ENCODE assay signal across 1 cellular context in genomic region chr3:188542196-188542595, GRCh38.
A peak's percentile ranks its signal among the peaks of the same experiment; 100 is the strongest.
TF ChIP-seq lines count a peak whose summit lies in the region.

No MANE protein-coding gene starts in this region.

TF ChIP-seq in HepG2, 621 proteins besides CTCF, POLR2A, EP300 and RAD21 (continued from another document and continues in another):
- TF ChIP-seq HMGXB3 (CRISPR knock-in tag; IDR thresholded peaks at IDR 0.05; ENCODE audit: borderline replicate concordance) (no peak), ZNF543 (CRISPR knock-in tag; IDR thresholded peaks at IDR 0.05) (no peak), ZUFSP (CRISPR knock-in tag; IDR thresholded peaks at IDR 0.05; ENCODE audit: borderline replicate concordance) (no peak), POGZ (CRISPR knock-in tag; IDR thresholded peaks at IDR 0.05) (peak; percentile 83), RBFOX2 (IDR thresholded peaks at IDR 0.05; ENCODE audit: low read depth, low read length) (no peak), CREBL2 (CRISPR knock-in tag; IDR thresholded peaks at IDR 0.05; ENCODE audit: borderline replicate concordance) (no peak), TBX2 (CRISPR knock-in tag; IDR thresholded peaks at IDR 0.05; ENCODE audit: borderline replicate concordance) (no peak), RBM22 (optimal IDR thresholded peaks at IDR 0.05; ENCODE audit: low read length) (no peak), ZNF724P (CRISPR knock-in tag; IDR thresholded peaks at IDR 0.05; ENCODE audit: borderline replicate concordance) (no peak), E2F2 (CRISPR knock-in tag; IDR thresholded peaks at IDR 0.05; ENCODE audit: borderline replicate concordance) (no peak), HOMEZ (CRISPR knock-in tag; IDR thresholded peaks at IDR 0.05; ENCODE audit: low read depth) (peak; percentile 98), ARHGAP35 (CRISPR knock-in tag; IDR thresholded peaks at IDR 0.05; ENCODE audit: borderline replicate concordance) (no peak), TCF7L2 (IDR thresholded peaks at IDR 0.05; ENCODE audit: low read depth, low read length) (no peak), SP2 (CRISPR knock-in tag; IDR thresholded peaks at IDR 0.05) (no peak), MIER3 (CRISPR knock-in tag; IDR thresholded peaks at IDR 0.05; ENCODE audit: borderline replicate concordance) (0 out of 2 replicates have a peak, but pooled peaks have one; percentile 19), PREB (CRISPR knock-in tag; IDR thresholded peaks at IDR 0.05) (no peak), NR2C2 (CRISPR knock-in tag; IDR thresholded peaks at IDR 0.05; ENCODE audit: borderline replicate concordance) (no peak), ZNF207 (IDR thresholded peaks at IDR 0.05; ENCODE audit: borderline replicate concordance) (no peak), ZBTB7A (CRISPR knock-in tag; IDR thresholded peaks at IDR 0.05) (no peak), KAT2B (IDR thresholded peaks at IDR 0.05; ENCODE audit: borderline replicate concordance, low read depth, low read length) (no peak), RELA (CRISPR knock-in tag; IDR thresholded peaks at IDR 0.05) (no peak), CBX5 (CRISPR knock-in tag; IDR thresholded peaks at IDR 0.05; ENCODE audit: borderline replicate concordance) (no peak), ZFP90 (CRISPR knock-in tag; IDR thresholded peaks at IDR 0.05; ENCODE audit: borderline replicate concordance) (no peak), ZEB1 (IDR thresholded peaks at IDR 0.05; ENCODE audit: insufficient replicate concordance, low read depth) (no peak), HNF4G (IDR thresholded peaks at IDR 0.05; ENCODE audit: borderline replicate concordance, low read depth, low read length) (no peak), HNF4G (CRISPR knock-in tag; IDR thresholded peaks at IDR 0.05; ENCODE audit: borderline replicate concordance, low read depth) (no peak), THRA (CRISPR knock-in tag; IDR thresholded peaks at IDR 0.05; ENCODE audit: borderline replicate concordance) (peak; percentile 53; the same call in 1 of the 2 replicates), TARDBP (CRISPR knock-in tag; IDR thresholded peaks at IDR 0.05) (no peak; the same call in 1 of the 2 replicates), ZNF12 (CRISPR knock-in tag; IDR thresholded peaks at IDR 0.05) (no peak), ZBTB39 (CRISPR knock-in tag; IDR thresholded peaks at IDR 0.05) (no peak), SNAPC5 (CRISPR knock-in tag; IDR thresholded peaks at IDR 0.05; ENCODE audit: borderline replicate concordance) (no peak), ZNF383 (CRISPR knock-in tag; IDR thresholded peaks at IDR 0.05; ENCODE audit: borderline replicate concordance) (no peak), ZSCAN22 (CRISPR knock-in tag; IDR thresholded peaks at IDR 0.05) (no peak), PBX2 (CRISPR knock-in tag; IDR thresholded peaks at IDR 0.05) (no peak), MYPOP (CRISPR knock-in tag; IDR thresholded peaks at IDR 0.05) (no peak; the same call in 1 of the 2 replicates), CERS6 (CRISPR knock-in tag; IDR thresholded peaks at IDR 0.05) (no peak), NFKBIZ (CRISPR knock-in tag; IDR thresholded peaks at IDR 0.05) (no peak)
